In genomic region chr15:88631464-88632028, GRCh38 we compare ENCODE assay signal across 14 cellular contexts. TPM values are rescaled to one million over a fixed set of nuclear protein-coding genes. Genes with fewer than 3 reads are reported as not detected.
A peak's percentile ranks its signal among the peaks of the same experiment; 100 is the strongest.
DNase-seq lines count a peak whose midpoint lies in the region; ATAC-seq, FAIRE-seq and TF ChIP-seq lines count a peak whose summit lies in the region.
"Had no signal": no experiment of that assay in that cellular context is flagged by ENCODE, and none has a peak within 500 bp of the region (broad histone marks: within the 10 kb centered on the region; RNA-seq: fewer than 3 reads in every experiment).

No MANE protein-coding gene starts in this region.

- no peak overlapping the region for H3K27ac ChIP-seq in left lung
- peak overlapping the region; percentile 72 for H3K27ac ChIP-seq in upper lobe of right lung
- no peak overlapping the region for H3K27ac ChIP-seq in trophoblast cell (ENCODE audit: low read depth, low read length)

- no peaks in the 10 kb centered on the region for H3K9me3 Mint-ChIP-seq in activated naive CD4-positive, alpha-beta T cell treated with anti-CD3 and anti-CD28 coated beads for 36 hours
- no peaks in the 10 kb centered on the region for H3K9me3 Mint-ChIP-seq in activated CD8-positive, alpha-beta T cell treated with anti-CD3 and anti-CD28 coated beads, Interleukin-2, amount 10 ng/mL, durations not matched to agents 7 days and 5 days (ENCODE audit: insufficient read depth)

- H2BK120ac ChIP-seq in trophoblast cell (ENCODE audit: insufficient read depth, low read length, poor library complexity), result no peak overlapping the region

- H2BK5ac ChIP-seq in trophoblast cell (ENCODE audit: low read depth, low read length, poor library complexity), result no peak overlapping the region

- TF ChIP-seq CTCF in left lung (IDR thresholded peaks at IDR 0.05) (no peak), upper lobe of right lung (IDR thresholded peaks at IDR 0.05) (no peak), D721Med (IDR thresholded peaks at IDR 0.05; ENCODE audit: insufficient read depth, missing control alignments) (no peak)

- H3K36me3 ChIP-seq in left lung, result peaks cover 0 to 70% of the 10 kb centered on the region in 2 donors
- H3K36me3 ChIP-seq in upper lobe of right lung, result peaks cover 76% of the 10 kb centered on the region
- peaks cover 53 to 63% of the 10 kb centered on the region in 2 experiments for H3K36me3 ChIP-seq in trophoblast cell (ENCODE audit: control insufficient read depth in 1 of 2, insufficient read depth in 2 of 2, low read length in 2 of 2)

- no peak overlapping the region for H3K4me3 ChIP-seq in left lung
- no peak overlapping the region for H3K4me3 ChIP-seq in upper lobe of right lung
- H3K4me3 ChIP-seq in trophoblast cell (ENCODE audit: low read depth, low read length), result no peak overlapping the region

- no peaks in the 10 kb centered on the region for H3K27me3 Mint-ChIP-seq in activated naive CD4-positive, alpha-beta T cell treated with anti-CD3 and anti-CD28 coated beads for 36 hours (ENCODE audit: low read depth)
- no peaks in the 10 kb centered on the region for H3K27me3 Mint-ChIP-seq in activated CD8-positive, alpha-beta T cell treated with anti-CD3 and anti-CD28 coated beads, Interleukin-2, amount 10 ng/mL, durations not matched to agents 7 days and 5 days (ENCODE audit: low read depth)

- H3K4me1 ChIP-seq in left lung, result peaks cover 0 to 49% of the 10 kb centered on the region in 2 donors
- peaks cover 49% of the 10 kb centered on the region for H3K4me1 ChIP-seq in upper lobe of right lung
- peaks cover 5 to 8% of the 10 kb centered on the region in 2 experiments for H3K4me1 ChIP-seq in trophoblast cell (ENCODE audit: control insufficient read depth in 1 of 2, insufficient read depth in 2 of 2, low read length in 2 of 2)

- peak overlapping the region; percentile 77 for H3K27ac Mint-ChIP-seq in activated naive CD4-positive, alpha-beta T cell treated with anti-CD3 and anti-CD28 coated beads for 36 hours
- H3K27ac Mint-ChIP-seq in activated CD8-positive, alpha-beta T cell treated with anti-CD3 and anti-CD28 coated beads, Interleukin-2, amount 10 ng/mL, durations not matched to agents 7 days and 5 days, result peak overlapping the region; percentile 81

- H3K18ac ChIP-seq in trophoblast cell (ENCODE audit: low read length), result no peak overlapping the region

- H4K12ac ChIP-seq in trophoblast cell (ENCODE audit: low read depth, low read length), result no peak overlapping the region

- peaks cover 2% of the 10 kb centered on the region for H3K79me2 ChIP-seq in trophoblast cell (ENCODE audit: control insufficient read depth, insufficient read depth, low read length, poor library complexity)

- no peak for FAIRE-seq in D721Med (lab: Jason Lieb, UNC)

- ATAC-seq in activated CD8-positive, alpha-beta T cell treated with anti-CD3 and anti-CD28 coated beads, Interleukin-2, amount 10 ng/mL, durations not matched to agents 7 days and 5 days, result no peak
- peak; percentile 34 for ATAC-seq in left lung
- ATAC-seq in upper lobe of right lung, result no peak
- ATAC-seq in HG02571 (IDR thresholded peaks at IDR 0.05; ENCODE audit: unreplicated experiment), result no peak
- ATAC-seq: activated CD4-positive, CD25-positive, alpha-beta regulatory T cell treated with anti-CD3 and anti-CD28 coated beads, Interleukin-2, amount 50 U/mL, for 24 hours; SK-N-SH treated with all-trans-retinoic acid at 6 μM for 48 hours had no signal

- no peak overlapping the region for H3K4me3 Mint-ChIP-seq in activated naive CD4-positive, alpha-beta T cell treated with anti-CD3 and anti-CD28 coated beads for 36 hours
- no peak overlapping the region for H3K4me3 Mint-ChIP-seq in activated CD8-positive, alpha-beta T cell treated with anti-CD3 and anti-CD28 coated beads, Interleukin-2, amount 10 ng/mL, durations not matched to agents 7 days and 5 days

- no peak overlapping the region for H2AFZ ChIP-seq in trophoblast cell (ENCODE audit: insufficient read depth, low read length, poor library complexity)

- WGBS in trophoblast cell (ENCODE audit: extremely low coverage, insufficient coverage, insufficient read length), result no CpG with 5 or more reads among the region's 12 CpGs

- H3K27me3 ChIP-seq in left lung, result no peaks in the 10 kb centered on the region
- H3K27me3 ChIP-seq in upper lobe of right lung, result no peaks in the 10 kb centered on the region
- no peaks in the 10 kb centered on the region for H3K27me3 ChIP-seq in trophoblast cell (ENCODE audit: insufficient read depth, low read length)

- H3K14ac ChIP-seq in trophoblast cell (ENCODE audit: low read length), result no peak overlapping the region

- no peak overlapping the region for H3K9ac ChIP-seq in trophoblast cell (ENCODE audit: low read length)

- peaks cover 71% of the 10 kb centered on the region for H3K36me3 Mint-ChIP-seq in activated naive CD4-positive, alpha-beta T cell treated with anti-CD3 and anti-CD28 coated beads for 36 hours (ENCODE audit: low read depth)
- H3K36me3 Mint-ChIP-seq in activated CD8-positive, alpha-beta T cell treated with anti-CD3 and anti-CD28 coated beads, Interleukin-2, amount 10 ng/mL, durations not matched to agents 7 days and 5 days (ENCODE audit: low read depth), result peaks cover 88% of the 10 kb centered on the region

- H3K4ac ChIP-seq in trophoblast cell (ENCODE audit: low read depth, low read length), result no peak overlapping the region

- no peak overlapping the region for H3K4me2 ChIP-seq in trophoblast cell (ENCODE audit: low read length)

- H3K79me1 ChIP-seq in trophoblast cell (ENCODE audit: low read length), result peaks cover 2% of the 10 kb centered on the region

- H3K4me1 Mint-ChIP-seq in activated naive CD4-positive, alpha-beta T cell treated with anti-CD3 and anti-CD28 coated beads for 36 hours (ENCODE audit: low read depth), result peaks cover 95% of the 10 kb centered on the region
- H3K4me1 Mint-ChIP-seq in activated CD8-positive, alpha-beta T cell treated with anti-CD3 and anti-CD28 coated beads, Interleukin-2, amount 10 ng/mL, durations not matched to agents 7 days and 5 days (ENCODE audit: low read depth), result peaks cover 92% of the 10 kb centered on the region

- no peak overlapping the region for H4K8ac ChIP-seq in trophoblast cell (ENCODE audit: low read depth, low read length)

- H3K23ac ChIP-seq in trophoblast cell (ENCODE audit: low read length), result no peak overlapping the region

- intact Hi-C loops in activated naive CD4-positive, alpha-beta T cell treated with anti-CD3 and anti-CD28 coated beads for 36 hours (cut with micrococcal nuclease), result no loop called here
- intact Hi-C loops in left lung (cut with DNase I), result no loop called here
- intact Hi-C loops in upper lobe of right lung (cut with DNase I), result no loop called here

- CTCF ChIA-PET in activated naive CD4-positive, alpha-beta T cell treated with anti-CD3 and anti-CD28 coated beads for 36 hours (lab: Charles Lee), result interaction anchor here (2.4 kb wide), 1 partner anchor 7 kb away, joined by 16 read pairs; no protein-coding TSS in a partner anchor
- CTCF ChIA-PET in activated CD8-positive, alpha-beta T cell treated with anti-CD3 and anti-CD28 coated beads, Interleukin-2, amount 10 ng/mL, durations not matched to agents 7 days and 5 days (lab: Charles Lee), result no interaction called here

- no peak overlapping the region for H2BK12ac ChIP-seq in trophoblast cell (ENCODE audit: low read length)

- H2AK5ac ChIP-seq in trophoblast cell (ENCODE audit: low read length), result no peak overlapping the region

- no peaks in the 10 kb centered on the region for H3K9me3 ChIP-seq in left lung
- H3K9me3 ChIP-seq in upper lobe of right lung, result no peaks in the 10 kb centered on the region
- H3K9me3 ChIP-seq in trophoblast cell (ENCODE audit: insufficient read depth, low read depth, low read length), result peaks cover 2% of the 10 kb centered on the region

- no peak for DNase-seq in activated naive CD4-positive, alpha-beta T cell treated with anti-CD3 and anti-CD28 coated beads for 36 hours
- no peak for DNase-seq in activated naive CD4-positive, alpha-beta T cell (lab: John Stamatoyannopoulos, UW)
- DNase-seq in activated CD8-positive, alpha-beta T cell treated with anti-CD3 and anti-CD28 coated beads, Interleukin-2, amount 10 ng/mL, durations not matched to agents 7 days and 5 days, result no peak
- DNase-seq in left lung, result no peak
- no peak for DNase-seq in upper lobe of right lung
- no peak for DNase-seq in trophoblast cell
- DNase-seq in D721Med (ENCODE audit: insufficient read length, low spot score), result no peak
- DNase-seq: activated effector memory CD4-positive, alpha-beta T cell treated with Interleukin-2 at 50 U/mL for 16 hours; central memory CD4-positive, alpha-beta T cell; HCEC 1CT; NCI-H146 had no signal

- POLR2A ChIA-PET in activated CD8-positive, alpha-beta T cell treated with anti-CD3 and anti-CD28 coated beads, Interleukin-2, amount 10 ng/mL, durations not matched to agents 7 days and 5 days (lab: Charles Lee), result interaction anchor here (0.7 to 1.7 kb wide), 4 partner anchors 10 to 349 kb away, joined by 3 to 7 read pairs (median 5); partner anchors contain the start of gene AEN

- no peak overlapping the region for H4K91ac ChIP-seq in trophoblast cell (ENCODE audit: low read depth, low read length)

RNA-seq across cellular contexts. Expression of gene ISG20, which starts 7.3 kb away (rescaled TPM):
- total RNA-seq in activated naive CD4-positive, alpha-beta T cell treated with anti-CD3 and anti-CD28 coated beads for 36 hours, result 10 to 100 TPM; 51.2 to 56.5 TPM
- 100 to 1,000 TPM; 141 to 151 TPM for total RNA-seq in activated CD8-positive, alpha-beta T cell treated with anti-CD3 and anti-CD28 coated beads, Interleukin-2, amount 10 ng/mL, durations not matched to agents 7 days and 5 days
- total RNA-seq in left lung (10 to 100 TPM; 15.8 to 23.6 TPM), upper lobe of right lung (34.9 TPM)
- polyA plus RNA-seq in trophoblast cell (2013), result 5.7 and 6.2 TPM in 2 replicates

RNA-seq across cellular contexts. Expression of gene AEN, which starts 10.4 kb away (rescaled TPM):
- total RNA-seq in activated naive CD4-positive, alpha-beta T cell treated with anti-CD3 and anti-CD28 coated beads for 36 hours, result 10 to 100 TPM; 85.2 to 87.2 TPM
- total RNA-seq in activated CD8-positive, alpha-beta T cell treated with anti-CD3 and anti-CD28 coated beads, Interleukin-2, amount 10 ng/mL, durations not matched to agents 7 days and 5 days, result 10 to 100 TPM; 52.6 to 53.2 TPM
- total RNA-seq in left lung, result 10 to 100 TPM; 18.8 to 20.7 TPM
- total RNA-seq in upper lobe of right lung, result 34.6 TPM
- polyA plus RNA-seq in trophoblast cell (2013), result 53.2 and 56.0 TPM in 2 replicates
